Comparison of ENCODE assay signal across 14 cellular contexts in the genomic region with DNA sequence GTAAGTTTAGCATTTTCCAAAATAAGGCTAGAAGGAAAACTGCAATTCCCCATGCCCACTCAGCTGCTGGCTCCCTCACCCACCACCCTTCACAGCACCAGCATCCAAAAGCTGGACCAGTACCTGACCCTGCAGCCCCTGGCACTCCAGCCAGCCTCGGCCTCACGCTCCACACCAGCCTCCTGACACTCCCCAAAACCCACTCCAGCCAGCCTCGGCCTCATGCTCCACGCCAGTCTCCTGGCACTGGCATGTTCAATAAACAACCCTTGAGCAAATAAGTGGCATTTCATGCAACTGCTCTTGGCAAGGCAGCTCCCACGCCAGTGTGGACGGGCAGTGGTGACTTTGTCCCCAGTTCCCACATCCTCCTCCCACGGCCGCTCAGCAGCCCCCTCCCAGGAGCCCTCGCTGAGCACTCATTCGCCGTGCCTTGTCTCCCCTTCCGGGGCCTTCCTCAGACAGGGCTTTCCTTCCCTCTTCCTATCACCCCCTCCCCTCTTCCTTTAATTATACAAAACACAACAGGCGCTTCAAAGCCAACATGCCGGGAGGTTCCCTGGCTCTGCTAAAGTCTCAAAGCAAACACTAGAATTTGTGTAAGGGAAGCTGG. TPM values are rescaled to one million over a fixed set of nuclear protein-coding genes. Genes with fewer than 3 reads are reported as not detected.
DNase-seq lines count a peak whose midpoint lies in the region; ATAC-seq and TF ChIP-seq lines count a peak whose summit lies in the region.
"Had no signal": no experiment of that assay in that cellular context is flagged by ENCODE, and none has a peak within 500 bp of the region (broad histone marks: within the 10 kb centered on the region; RNA-seq: fewer than 3 reads in every experiment).

No MANE protein-coding gene starts in this region.

- peaks cover 98% of the 10 kb centered on the region for H3K79me2 ChIP-seq in osteoblast (ENCODE audit: insufficient read depth, low read length)

- peak; percentile 37 for DNase-seq in LNCaP clone FGC (ENCODE audit: low read depth)
- DNase-seq in epithelial cell of prostate (ENCODE audit: low read depth, low spot score): no peak
- peak; percentile 37 for DNase-seq in osteoblast (ENCODE audit: insufficient read length, low spot score, missing footprints)
- DNase-seq in NK-92 treated with Interleukin-12 subunit alpha and Interleukin-12 subunit beta, amount 100 ng/mL, for 24 hours (lab: John Stamatoyannopoulos, UW): no peak
- no peak for DNase-seq in NCI-H1436 (lab: John Stamatoyannopoulos, UW)
- DNase-seq: amniotic stem cell; BE2C; NCI-H1048; NCI-H510A treated with DMSO at 0.1 percent for 48 hours; stimulated activated CD4-positive, alpha-beta T cell treated with anti-CD3 and anti-CD28 coated beads, Interleukin-2, amount 100 ng/mL, for 48 hours; stimulated activated naive CD4-positive, alpha-beta T cell had no signal

- H3K27ac ChIP-seq in BLaER1 (0 out of 2 replicates have a peak overlapping the region, but pooled peaks have one; percentile 2), epithelial cell of prostate (peak overlapping the region; percentile 77), osteoblast (ENCODE audit: low read depth, low read length) (no peak overlapping the region)

- TF ChIP-seq CTCF in LNCaP clone FGC (IDR thresholded peaks at IDR 0.05; ENCODE audit: control insufficient read depth, extremely low read depth, insufficient read depth) (no peak), osteoblast (IDR thresholded peaks at IDR 0.05; ENCODE audit: extremely low read depth, low read depth, low read length) (no peak)

- H3K4me3 ChIP-seq in BLaER1 (no peak overlapping the region), LNCaP clone FGC (ENCODE audit: low read depth, low read length) (no peak overlapping the region), osteoblast (ENCODE audit: insufficient read depth, low read length) (no peak overlapping the region)

- no peaks in the 10 kb centered on the region for H3K27me3 ChIP-seq in BLaER1
- no peaks in the 10 kb centered on the region for H3K27me3 ChIP-seq in osteoblast (ENCODE audit: insufficient read depth, low read length)
- H3K27me3 ChIP-seq: BE2C had no signal

- peaks cover 56% of the 10 kb centered on the region for H3K4me1 ChIP-seq in BLaER1
- H3K4me1 ChIP-seq in osteoblast (ENCODE audit: insufficient read depth, low read length): peaks cover 7% of the 10 kb centered on the region
- H3K4me1 ChIP-seq: BE2C had no signal

- no peak overlapping the region for H2AFZ ChIP-seq in osteoblast (ENCODE audit: low read length)

- 0 out of 2 replicates have a peak overlapping the region, but pooled peaks have one; percentile 29 for H3K9ac ChIP-seq in BLaER1

- ATAC-seq in HG02852 (IDR thresholded peaks at IDR 0.05; ENCODE audit: unreplicated experiment) (no peak), HG03460 (IDR thresholded peaks at IDR 0.05; ENCODE audit: unreplicated experiment) (no peak)

- H3K4me2 ChIP-seq in BLaER1 (no peak overlapping the region), osteoblast (ENCODE audit: insufficient read depth, low read length) (no peak overlapping the region)

- H3K9me3 ChIP-seq in BLaER1 (no peaks in the 10 kb centered on the region), osteoblast (ENCODE audit: low read depth, low read length) (no peaks in the 10 kb centered on the region)
- H3K9me3 ChIP-seq: BE2C had no signal

- peaks cover 100% of the 10 kb centered on the region for H4K20me1 ChIP-seq in BLaER1
- peaks cover 88% of the 10 kb centered on the region for H4K20me1 ChIP-seq in osteoblast (ENCODE audit: insufficient read depth, low read length)

- H3K36me3 ChIP-seq in BLaER1 (peaks cover 53% of the 10 kb centered on the region), osteoblast (ENCODE audit: insufficient read depth, low read length) (peaks cover 16% of the 10 kb centered on the region)
- H3K36me3 ChIP-seq: BE2C had no signal

RNA-seq across cellular contexts. Expression of gene TOLLIP, which starts 6.9 kb away (rescaled TPM):
- 30.8 and 35.9 TPM in 2 replicates for total RNA-seq in osteoblast

Comparison
In these comparisons a context has a peak if more than half of its experiments do, and no peak if none do; other contexts are left out.
1. DNase-seq: peak in LNCaP clone FGC (single experiment) and osteoblast (single experiment); none in epithelial cell of prostate (single experiment), NK-92 treated with Interleukin-12 subunit alpha and Interleukin-12 subunit beta, amount 100 ng/mL, for 24 hours (single experiment) and NCI-H1436 (single experiment).